ENCODE assay signal across 17 cellular contexts in the genomic region with DNA sequence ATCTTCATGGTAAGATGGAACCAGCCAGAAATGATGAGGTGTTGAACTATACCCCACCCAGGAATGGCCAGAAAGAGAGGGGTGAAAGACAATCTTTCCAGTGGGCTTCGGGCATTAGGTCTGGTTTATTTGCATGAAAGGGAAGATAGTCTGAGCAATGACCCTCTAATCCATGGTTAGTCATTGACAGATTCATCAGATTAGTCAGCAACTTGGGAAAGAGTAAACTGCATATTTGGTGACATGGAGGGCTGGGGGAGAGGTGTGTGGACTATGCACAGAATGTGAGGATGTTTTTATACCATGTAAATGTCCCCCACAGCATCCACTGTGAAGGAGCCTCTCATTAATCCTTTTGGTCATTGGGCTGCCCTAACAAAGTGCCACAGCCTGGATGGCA. TPM values are rescaled to one million over a fixed set of nuclear protein-coding genes. Genes with fewer than 3 reads are reported as not detected.
A peak's percentile ranks its signal among the peaks of the same experiment; 100 is the strongest.
DNase-seq lines count a peak whose midpoint lies in the region; ATAC-seq and TF ChIP-seq lines count a peak whose summit lies in the region.
"Had no signal": no experiment of that assay in that cellular context is flagged by ENCODE, and none has a peak within 500 bp of the region (broad histone marks: within the 10 kb centered on the region; RNA-seq: fewer than 3 reads in every experiment).

No MANE protein-coding gene starts in this region.

- 26 to 50% methylated on average over 1 of the region's 1 CpG for WGBS in GM23248 (ENCODE audit: low coverage in 1 of 2, low lambda C conversion rate in 2 of 2, missing lambda C conversion rate in 2 of 2), 2 experiments
- WGBS in IMR-90 (ENCODE audit: extremely low coverage in 2 of 2, insufficient read length in 1 of 2), 2 experiments: no CpG with 5 or more reads among the region's 1 CpG

- no peaks in the 10 kb centered on the region for H3F3A ChIP-seq in GM23248 (ENCODE audit: insufficient read depth)

- no peak overlapping the region for H3K18ac ChIP-seq in IMR-90 (ENCODE audit: low read depth, low read length)

- no peak overlapping the region for H3K14ac ChIP-seq in IMR-90 (replicated peaks; ENCODE audit: low read depth, low read length)

- no peak overlapping the region for H2BK15ac ChIP-seq in IMR-90 (ENCODE audit: low read depth, low read length)

- H3K4me2 ChIP-seq in GM23248 (ENCODE audit: unreplicated experiment): no peak overlapping the region
- H3K4me2 ChIP-seq in IMR-90 (ENCODE audit: low read depth, low read length): no peak overlapping the region
- H3K4me2 ChIP-seq in osteoblast (ENCODE audit: insufficient read depth, low read length): no peak overlapping the region

- no peak for ATAC-seq in IMR-90 (ENCODE audit: low read depth)
- no peak for ATAC-seq in CD4-positive, alpha-beta T cell (ENCODE audit: poor library complexity)
- ATAC-seq: HepG2 had no signal

- dilution Hi-C loops in IMR-90 (cut with HindIII; ENCODE audit: low sequenced_read_pairs, unreplicated experiment): no loop called here

- H3K4me1 ChIP-seq in GM23248 (ENCODE audit: insufficient read depth) (no peaks in the 10 kb centered on the region), IMR-90 (ENCODE audit: control insufficient read depth, insufficient read depth, low read length) (no peaks in the 10 kb centered on the region), osteoblast (ENCODE audit: insufficient read depth, low read length) (peaks cover 4% of the 10 kb centered on the region)
- H3K4me1 ChIP-seq: Peyer's patch, SJCRH30 had no signal

- H2AFZ ChIP-seq in GM23248: no peak overlapping the region
- no peak overlapping the region for H2AFZ ChIP-seq in IMR-90 (replicated peaks; ENCODE audit: low read length, poor library complexity)
- no peak overlapping the region for H2AFZ ChIP-seq in osteoblast (ENCODE audit: low read length)

- H3K9ac ChIP-seq in GM23248 (no peak overlapping the region), IMR-90 (ENCODE audit: low read depth, low read length) (no peak overlapping the region)

- H4K5ac ChIP-seq in IMR-90 (ENCODE audit: low read depth, low read length): no peak overlapping the region

- H3K4me3 ChIP-seq in GM23248 (no peak overlapping the region), IMR-90 (ENCODE audit: insufficient read depth, low read depth, low read length) (no peak overlapping the region), epithelial cell of proximal tubule (ENCODE audit: low read depth, low read length) (no peak overlapping the region), osteoblast (ENCODE audit: insufficient read depth, low read length) (no peak overlapping the region)
- H3K4me3 ChIP-seq: Peyer's patch, SJCRH30 had no signal

- TF ChIP-seq RAD21 in IMR-90 (IDR thresholded peaks at IDR 0.05; ENCODE audit: low read length): no peak

- H3K27me3 ChIP-seq in GM23248 (replicated peaks; ENCODE audit: insufficient read depth) (no peaks in the 10 kb centered on the region), IMR-90 (ENCODE audit: control insufficient read depth, insufficient read depth, low read length) (no peaks in the 10 kb centered on the region), osteoblast (ENCODE audit: insufficient read depth, low read length) (no peaks in the 10 kb centered on the region)
- H3K27me3 ChIP-seq in CD4-positive, alpha-beta T cell (ENCODE audit: control insufficient read depth, insufficient read depth, low read length): no peaks in the 10 kb centered on the region
- H3K27me3 ChIP-seq: Peyer's patch, SJCRH30 had no signal

- H3K36me3 Mint-ChIP-seq in CD4-positive, alpha-beta T cell (ENCODE audit: low read depth): no peaks in the 10 kb centered on the region
- H3K36me3 Mint-ChIP-seq: CD4-positive, CD25-positive, alpha-beta regulatory T cell had no signal

- H4K20me1 ChIP-seq in GM23248 (ENCODE audit: insufficient read depth) (no peaks in the 10 kb centered on the region), IMR-90 (ENCODE audit: insufficient read depth, low read length) (no peaks in the 10 kb centered on the region), osteoblast (ENCODE audit: insufficient read depth, low read length) (no peaks in the 10 kb centered on the region)

- TF ChIP-seq CTCF in IMR-90 (conservative IDR thresholded peaks at IDR 0.05; ENCODE audit: low read depth, low read length) (no peak), epithelial cell of proximal tubule (conservative IDR thresholded peaks at IDR 0.05; ENCODE audit: low read depth, low read length) (no peak), osteoblast (IDR thresholded peaks at IDR 0.05; ENCODE audit: extremely low read depth, low read depth, low read length) (no peak)
- TF ChIP-seq CTCF in CD4-positive, alpha-beta T cell (IDR thresholded peaks at IDR 0.05): no peak

- CTCF ChIA-PET in IMR-90 (lab: Yijun Ruan, JAX): no interaction called here
- CTCF ChIA-PET in CD4-positive, alpha-beta T cell (lab: Charles Lee): no interaction called here

- H3K27ac Mint-ChIP-seq in CD4-positive, alpha-beta T cell: no peak overlapping the region
- H3K27ac Mint-ChIP-seq: CD4-positive, CD25-positive, alpha-beta regulatory T cell had no signal

- H3K23ac ChIP-seq in IMR-90 (ENCODE audit: low read depth, low read length): 0 out of 2 replicates have a peak overlapping the region, but pooled peaks have one; percentile 4

- no peak overlapping the region for H4K8ac ChIP-seq in IMR-90 (ENCODE audit: low read depth in 2 of 2, low read length in 2 of 2)

- no TSS peak for BruUV-seq in IMR-90 (replicated peaks; lab: Mats Ljungman, UMichigan)

- no peaks in the 10 kb centered on the region for H3K4me1 Mint-ChIP-seq in CD4-positive, alpha-beta T cell (ENCODE audit: low read depth)

- H3K79me2 ChIP-seq in GM23248 (ENCODE audit: insufficient read depth) (no peaks in the 10 kb centered on the region), osteoblast (ENCODE audit: insufficient read depth, low read length) (no peaks in the 10 kb centered on the region)

- no peaks in the 10 kb centered on the region for H3K9me3 ChIP-seq in GM23248 (ENCODE audit: low read depth)
- no peaks in the 10 kb centered on the region for H3K9me3 ChIP-seq in IMR-90 (ENCODE audit: control insufficient read depth, insufficient read depth, low read length)
- H3K9me3 ChIP-seq in osteoblast (ENCODE audit: low read depth, low read length): no peaks in the 10 kb centered on the region
- H3K9me3 ChIP-seq in CD4-positive, alpha-beta T cell (ENCODE audit: control insufficient read depth, low read length): no peaks in the 10 kb centered on the region
- H3K9me3 ChIP-seq: Peyer's patch, SJCRH30 had no signal

- no peak overlapping the region for H3K56ac ChIP-seq in IMR-90 (ENCODE audit: extremely low read depth, insufficient read depth, low read length)

- peaks cover 7% of the 10 kb centered on the region for H3K27me3 Mint-ChIP-seq in CD4-positive, alpha-beta T cell

- H3K36me3 ChIP-seq in GM23248 (ENCODE audit: low read depth) (no peaks in the 10 kb centered on the region), IMR-90 (ENCODE audit: control insufficient read depth, insufficient read depth, low read length) (no peaks in the 10 kb centered on the region), osteoblast (ENCODE audit: insufficient read depth, low read length) (no peaks in the 10 kb centered on the region)
- H3K36me3 ChIP-seq: Peyer's patch, SJCRH30 had no signal

- H2BK20ac ChIP-seq in IMR-90 (ENCODE audit: low read depth, low read length): no peak overlapping the region; the same call in 1 of the 2 replicates

- DNase-seq in GM23248 (peak; percentile 29), IMR-90 (peak; percentile 16), epithelial cell of proximal tubule (ENCODE audit: low read depth) (peak; percentile 51), osteoblast (ENCODE audit: insufficient read length, low spot score, missing footprints) (peak; percentile 29), head of caudate nucleus (no peak), GF-D8 (lab: John Stamatoyannopoulos, UW) (no peak)
- no peak for DNase-seq in CD4-positive, alpha-beta T cell
- DNase-seq: CD4-positive, CD25-positive, alpha-beta regulatory T cell; COR-L47; KG1; NCI-H1092 treated with DMSO at 0.1 percent for 48 hours; NCI-H1436 treated with DMSO at 0.1 percent for 48 hours; NCI-H1930; NCI-H510A; Peyer's patch; SJCRH30 had no signal

- no peaks in the 10 kb centered on the region for H3K9me1 ChIP-seq in IMR-90 (ENCODE audit: insufficient read depth, low read length)

- H3K79me1 ChIP-seq in IMR-90 (ENCODE audit: low read depth in 1 of 2, low read length in 2 of 2): no peaks in the 10 kb centered on the region

- H4K91ac ChIP-seq in IMR-90 (ENCODE audit: insufficient read depth, low read depth, low read length): no peak overlapping the region

- peaks cover 5% of the 10 kb centered on the region for H3K9me3 Mint-ChIP-seq in CD4-positive, alpha-beta T cell
- H3K9me3 Mint-ChIP-seq: CD4-positive, CD25-positive, alpha-beta regulatory T cell had no signal

- TF ChIP-seq POLR2A in IMR-90 (IDR thresholded peaks at IDR 0.05; ENCODE audit: low read depth, low read length): no peak

- H2AK9ac ChIP-seq in IMR-90 (replicated peaks; ENCODE audit: low read depth, low read length, poor library complexity): no peak overlapping the region

- no peak overlapping the region for H2BK5ac ChIP-seq in IMR-90 (ENCODE audit: low read depth, low read length, poor library complexity, severe bottlenecking)

- intact Hi-C loops in IMR-90 (cut with micrococcal nuclease): no loop called here
- intact Hi-C loops in head of caudate nucleus (cut with DNase I): no loop called here
- intact Hi-C loops in CD4-positive, alpha-beta T cell (cut with DNase I, micrococcal nuclease): loop anchor here in 1 of 2 experiments (2.0 kb wide), 1 partner anchor 213 kb away; no protein-coding TSS in a partner anchor

- H2AK5ac ChIP-seq in IMR-90 (ENCODE audit: low read depth, low read length): no peak overlapping the region

- H3K4ac ChIP-seq in IMR-90 (ENCODE audit: low read depth, low read length): peak overlapping the region; percentile 24; the same call in 1 of the 2 replicates

- no peaks in the 10 kb centered on the region for H3K9me2 ChIP-seq in GM23248 (ENCODE audit: insufficient read depth)

- POLR2A ChIA-PET in IMR-90 (lab: Charles Lee; ENCODE audit: unreplicated experiment): no interaction called here
- POLR2A ChIA-PET in CD4-positive, alpha-beta T cell (lab: Charles Lee): no interaction called here

- H3K27ac ChIP-seq in GM23248 (no peak overlapping the region), IMR-90 (ENCODE audit: insufficient read depth, low read length) (no peak overlapping the region), osteoblast (ENCODE audit: low read depth, low read length) (no peak overlapping the region)
- no peak overlapping the region for H3K27ac ChIP-seq in CD4-positive, alpha-beta T cell (ENCODE audit: low read depth, low read length)
- H3K27ac ChIP-seq: Peyer's patch, SJCRH30 had no signal

- no peak overlapping the region for H3K4me3 Mint-ChIP-seq in CD4-positive, alpha-beta T cell
- H3K4me3 Mint-ChIP-seq: CD4-positive, CD25-positive, alpha-beta regulatory T cell had no signal

- H2BK120ac ChIP-seq in IMR-90 (ENCODE audit: low read depth, low read length): no peak overlapping the region

- in situ Hi-C loops in GM23248 (cut with MboI): no loop called here
- in situ Hi-C loops in IMR-90 (cut with MboI; ENCODE audit: low sequenced_read_pairs): no loop called here

RNA-seq across cellular contexts. Expression of gene USP12, which starts 30.1 kb away (rescaled TPM):
- total RNA-seq in GM23248 (2014; rRNA removed; shearing (Covaris generic)): 18.9 and 21.8 TPM in 2 replicates
- polyA plus RNA-seq in GM23248 (2016; fragmentation: Nextera tagmentation; extraction: Ambion mirVana): 16.0 and 16.7 TPM in 2 replicates
- total RNA-seq in IMR-90 (2012; rRNA removed): 16.5 and 27.2 TPM in 2 replicates
- 7.8 and 11.8 TPM in 2 replicates for polyA plus RNA-seq in IMR-90 (2012; rRNA removed)
- polyA plus RNA-seq in IMR-90 (2012; cell fraction: cytosol; rRNA removed): 1.1 and 4.1 TPM in 2 replicates
- 0.81 and 8.1 TPM in 2 replicates for polyA plus RNA-seq in IMR-90 (2012; cell fraction: nucleus; rRNA removed; ENCODE audit: low replicate concordance)
- total RNA-seq in epithelial cell of proximal tubule: 14.1 and 18.4 TPM in 2 replicates
- 20.9 and 24.6 TPM in 2 replicates for total RNA-seq in osteoblast
- total RNA-seq in CD4-positive, alpha-beta T cell: 10 to 100 TPM; 56.9 to 58.8 TPM

RNA-seq across cellular contexts. Expression of gene RPL21, which starts 49.7 kb away (rescaled TPM):
- total RNA-seq in GM23248 (2014; rRNA removed; shearing (Covaris generic)): 609 and 638 TPM in 2 replicates
- 390 and 434 TPM in 2 replicates for polyA plus RNA-seq in GM23248 (2016; fragmentation: Nextera tagmentation; extraction: Ambion mirVana)
- 1,160 and 1,364 TPM in 2 replicates for total RNA-seq in IMR-90 (2012; rRNA removed)
- 912 and 966 TPM in 2 replicates for polyA plus RNA-seq in IMR-90 (2012; rRNA removed)
- polyA plus RNA-seq in IMR-90 (2012; cell fraction: cytosol; rRNA removed): 476 and 972 TPM in 2 replicates
- 66.0 and 616 TPM in 2 replicates for polyA plus RNA-seq in IMR-90 (2012; cell fraction: nucleus; rRNA removed; ENCODE audit: low replicate concordance)
- 1,256 and 1,691 TPM in 2 replicates for total RNA-seq in epithelial cell of proximal tubule
- total RNA-seq in osteoblast: 544 and 726 TPM in 2 replicates
- 1,000 to 10,000 TPM; 2,736 to 2,941 TPM for total RNA-seq in CD4-positive, alpha-beta T cell

Comparison
In these comparisons a context has a peak if more than half of its experiments do, and no peak if none do; other contexts are left out.
1. DNase-seq: peak in GM23248 (single experiment), IMR-90 (single experiment), epithelial cell of proximal tubule (single experiment) and osteoblast (single experiment); none in head of caudate nucleus (0 of 42), GF-D8 (single experiment) and CD4-positive, alpha-beta T cell (0 of 10).